In genomic region chr9:93309889-93310425, GRCh38 we compare ENCODE assay signal across 22 cellular contexts.
DNase-seq lines count a peak whose midpoint lies in the region; ATAC-seq and TF ChIP-seq lines count a peak whose summit lies in the region.
"Had no signal": no experiment of that assay in that cellular context is flagged by ENCODE, and none has a peak within 500 bp of the region (broad histone marks: within the 10 kb centered on the region; RNA-seq: fewer than 3 reads in every experiment).

No MANE protein-coding gene starts in this region.

- no peak overlapping the region for H3K9ac ChIP-seq in H9 (ENCODE audit: extremely low read depth, insufficient read length, low read length)
- H3K9ac ChIP-seq: BLaER1 had no signal

- peaks cover 7% of the 10 kb centered on the region for H3K9me3 ChIP-seq in H9 (ENCODE audit: control insufficient read depth, low read depth, low read length)
- H3K9me3 ChIP-seq in spleen = no peaks in the 10 kb centered on the region
- H3K9me3 ChIP-seq: BLaER1, MG63 had no signal

- H3K27ac ChIP-seq in H9 (ENCODE audit: insufficient read length, low read depth, low read length) = no peak overlapping the region
- no peak overlapping the region for H3K27ac ChIP-seq in coronary artery
- no peak overlapping the region for H3K27ac ChIP-seq in spleen
- H3K27ac ChIP-seq: 22Rv1, BLaER1 had no signal

- no peaks in the 10 kb centered on the region for H3K23me2 ChIP-seq in H9 (ENCODE audit: insufficient read length, low read depth, low read length, poor library complexity, severe bottlenecking)

- H3K79me1 ChIP-seq in H9 (ENCODE audit: insufficient read depth, low read depth, low read length, poor library complexity, severe bottlenecking) = no peaks in the 10 kb centered on the region

- H3K27me3 Mint-ChIP-seq in activated CD4-positive, alpha-beta T cell treated with anti-CD3 and anti-CD28 coated beads for 36 hours = peaks cover 2% of the 10 kb centered on the region
- no peaks in the 10 kb centered on the region; the same call in none of the 2 replicates for H3K27me3 Mint-ChIP-seq in H9 (ENCODE audit: low read depth)

- H2BK12ac ChIP-seq in H9 (ENCODE audit: insufficient read length, low read depth, low read length) = no peak overlapping the region

- no peaks in the 10 kb centered on the region for H3K79me2 ChIP-seq in H9 (ENCODE audit: insufficient read depth, low read length)

- H4K8ac ChIP-seq in H9 (replicated peaks; ENCODE audit: insufficient read length, low read depth, low read length) = no peak overlapping the region

- H3K9me3 Mint-ChIP-seq in activated CD4-positive, alpha-beta T cell treated with anti-CD3 and anti-CD28 coated beads for 36 hours (ENCODE audit: low read depth) = no peaks in the 10 kb centered on the region
- no peaks in the 10 kb centered on the region for H3K9me3 Mint-ChIP-seq in H9
- H3K9me3 Mint-ChIP-seq: CD4-positive, alpha-beta memory T cell; IgD-negative memory B cell had no signal

- H3K27ac Mint-ChIP-seq in activated CD4-positive, alpha-beta T cell treated with anti-CD3 and anti-CD28 coated beads for 36 hours = no peak overlapping the region
- peak overlapping the region in 1 of 3 experiments; percentile 7; a peak in 1 of 7 replicates for H3K27ac Mint-ChIP-seq in H9
- H3K27ac Mint-ChIP-seq: CD4-positive, alpha-beta memory T cell; IgD-negative memory B cell had no signal

- H3K4me1 Mint-ChIP-seq in activated CD4-positive, alpha-beta T cell treated with anti-CD3 and anti-CD28 coated beads for 36 hours = no peaks in the 10 kb centered on the region
- peaks cover 10 to 11% of the 10 kb centered on the region in 2 experiments for H3K4me1 Mint-ChIP-seq in H9

- H3K27me3 ChIP-seq in H9 (ENCODE audit: insufficient read depth, low read length) (no peaks in the 10 kb centered on the region), spleen (replicated peaks in 1 of 7) (peaks cover 0 to 7% (median 0%) of the 10 kb centered on the region in 7 donors)
- H3K27me3 ChIP-seq: BLaER1, MG63 had no signal

- H3K36me3 Mint-ChIP-seq in activated CD4-positive, alpha-beta T cell treated with anti-CD3 and anti-CD28 coated beads for 36 hours (ENCODE audit: low read depth) = no peaks in the 10 kb centered on the region
- H3K36me3 Mint-ChIP-seq in H9 (ENCODE audit: insufficient read depth in 1 of 3, low read depth in 3 of 3) = peaks cover 5 to 28% (median 12%) of the 10 kb centered on the region in 3 experiments; a peak in 6 of 7 replicates
- H3K36me3 Mint-ChIP-seq: CD4-positive, alpha-beta memory T cell; IgD-negative memory B cell had no signal

- no peak overlapping the region for H3K14ac ChIP-seq in H9 (ENCODE audit: insufficient read depth, low read length)

- peak; percentile 0 for DNase-seq in activated CD4-positive, alpha-beta T cell treated with anti-CD3 and anti-CD28 coated beads for 48 hours
- DNase-seq in activated CD4-positive, alpha-beta T cell treated with anti-CD3 and anti-CD28 coated beads for 36 hours = no peak
- DNase-seq in H9 (peak; percentile 6), coronary artery (ENCODE audit: low spot score) (peak; percentile 28), posterior vena cava (ENCODE audit: low spot score) (peak; percentile 41), CD1c-positive myeloid dendritic cell (ENCODE audit: extremely low spot score) (no peak), spleen (no peak)
- DNase-seq: ACHN; CD4-positive, alpha-beta memory T cell; DMS153; Kasumi-1; MG63; NCI-H1048; NCI-H1417 treated with DMSO at 0.1 percent for 48 hours; NCI-H187; NCI-H446 treated with DMSO at 0.1 percent for 48 hours; NCI-H526 treated with DMSO at 0.1 percent for 48 hours; SHP77 had no signal

- no peak overlapping the region for H4K91ac ChIP-seq in H9 (ENCODE audit: insufficient read length, low read depth, low read length)

- no peak overlapping the region for H2BK20ac ChIP-seq in H9 (ENCODE audit: low read depth, low read length, poor library complexity, severe bottlenecking)

- no peak overlapping the region for H3T11ph ChIP-seq in H9 (ENCODE audit: low read length)

- POLR2A ChIA-PET in activated CD4-positive, alpha-beta T cell treated with anti-CD3 and anti-CD28 coated beads for 36 hours (lab: Charles Lee) = no interaction called here

- no CpG with 5 or more reads among the region's 7 CpGs for WGBS in H9 (ENCODE audit: extremely low coverage, insufficient read length, low lambda C conversion rate)
- WGBS in spleen, 5 donors = 91 to 97% (median 92%) methylated on average over 7 of the region's 7 CpGs

- intact Hi-C loops in activated CD4-positive, alpha-beta T cell treated with anti-CD3 and anti-CD28 coated beads for 36 hours (cut with DNase I, micrococcal nuclease) = no loop called here
- intact Hi-C loops in posterior vena cava (cut with DNase I) (no loop called here), spleen (cut with DNase I; ENCODE audit: low total_unique reads) (no loop called here)

- CTCF ChIA-PET in activated CD4-positive, alpha-beta T cell treated with anti-CD3 and anti-CD28 coated beads for 36 hours (lab: Charles Lee) = no interaction called here

- no peak overlapping the region for H2BK120ac ChIP-seq in H9 (ENCODE audit: low read depth, low read length, poor library complexity, severe bottlenecking)

- no peak overlapping the region for H4K5ac ChIP-seq in H9 (ENCODE audit: insufficient read length, low read depth, low read length)

- H3K4me3 Mint-ChIP-seq in activated CD4-positive, alpha-beta T cell treated with anti-CD3 and anti-CD28 coated beads for 36 hours = no peak overlapping the region
- H3K4me3 Mint-ChIP-seq in H9 = no peak overlapping the region
- H3K4me3 Mint-ChIP-seq: CD4-positive, alpha-beta memory T cell; IgD-negative memory B cell had no signal

- H4K20me1 ChIP-seq in H9 (ENCODE audit: control insufficient read depth, insufficient read depth, insufficient read length) = no peaks in the 10 kb centered on the region
- H4K20me1 ChIP-seq: BLaER1 had no signal

- H2AFZ ChIP-seq in H9 (ENCODE audit: low read length) = no peak overlapping the region

- H2AK5ac ChIP-seq in H9 (ENCODE audit: insufficient read length, low read length) = no peak overlapping the region

- H3K18ac ChIP-seq in H9 (ENCODE audit: insufficient read length, low read depth, low read length) = no peak overlapping the region

- no peak overlapping the region for H2BK5ac ChIP-seq in H9 (ENCODE audit: insufficient read length, low read length)

- H3K36me3 ChIP-seq in spleen = no peaks in the 10 kb centered on the region
- H3K36me3 ChIP-seq: MG63 had no signal

- no peak overlapping the region for H2BK15ac ChIP-seq in H9 (ENCODE audit: low read depth, low read length)

- no peak overlapping the region for H3K4ac ChIP-seq in H9 (ENCODE audit: low read depth, low read length)

- H3K4me2 ChIP-seq in H9 (ENCODE audit: insufficient read depth, insufficient read length, low read length) = no peak overlapping the region
- H3K4me2 ChIP-seq: BLaER1 had no signal

- TF ChIP-seq POLR2A in spleen (IDR thresholded peaks at IDR 0.05) = no peak
- no peak for TF ChIP-seq POLR2A in GM18505 (IDR thresholded peaks at IDR 0.05; ENCODE audit: borderline replicate concordance, extremely low read depth, insufficient read depth, insufficient read length)

- H3K56ac ChIP-seq in H9 (ENCODE audit: insufficient read length, low read depth, low read length) = no peak overlapping the region

- TF ChIP-seq CTCF in H9 (conservative IDR thresholded peaks at IDR 0.05) (no peak), coronary artery (IDR thresholded peaks at IDR 0.05) (no peak), spleen (IDR thresholded peaks at IDR 0.05 in 8 of 11, conservative IDR thresholded peaks at IDR 0.05 in 3 of 11) (no peak)

- no peaks in the 10 kb centered on the region for H3K4me1 ChIP-seq in H9 (ENCODE audit: insufficient read depth, low read length)
- no peaks in the 10 kb centered on the region for H3K4me1 ChIP-seq in spleen

- no peak for ATAC-seq in activated CD4-positive, alpha-beta T cell treated with anti-CD3 and anti-CD28 coated beads for 36 hours
- no peak for ATAC-seq in GM18505 (IDR thresholded peaks at IDR 0.05; ENCODE audit: unreplicated experiment)

- H3K23ac ChIP-seq in H9 (ENCODE audit: insufficient read length, low read depth, low read length) = no peak overlapping the region

- H3K4me3 ChIP-seq in coronary artery (no peak overlapping the region), spleen (no peak overlapping the region)
- H3K4me3 ChIP-seq: BLaER1, MG63 had no signal

Comparison
In these comparisons a context has a peak if more than half of its experiments do, and no peak if none do; other contexts are left out.
1. DNase-seq: peak in activated CD4-positive, alpha-beta T cell treated with anti-CD3 and anti-CD28 coated beads for 48 hours (single experiment), H9 (single experiment), coronary artery (single experiment) and posterior vena cava (single experiment); none in activated CD4-positive, alpha-beta T cell treated with anti-CD3 and anti-CD28 coated beads for 36 hours (single experiment), CD1c-positive myeloid dendritic cell (single experiment) and spleen (single experiment).